ENCODE assay signal across 8 cellular contexts in the genomic region with DNA sequence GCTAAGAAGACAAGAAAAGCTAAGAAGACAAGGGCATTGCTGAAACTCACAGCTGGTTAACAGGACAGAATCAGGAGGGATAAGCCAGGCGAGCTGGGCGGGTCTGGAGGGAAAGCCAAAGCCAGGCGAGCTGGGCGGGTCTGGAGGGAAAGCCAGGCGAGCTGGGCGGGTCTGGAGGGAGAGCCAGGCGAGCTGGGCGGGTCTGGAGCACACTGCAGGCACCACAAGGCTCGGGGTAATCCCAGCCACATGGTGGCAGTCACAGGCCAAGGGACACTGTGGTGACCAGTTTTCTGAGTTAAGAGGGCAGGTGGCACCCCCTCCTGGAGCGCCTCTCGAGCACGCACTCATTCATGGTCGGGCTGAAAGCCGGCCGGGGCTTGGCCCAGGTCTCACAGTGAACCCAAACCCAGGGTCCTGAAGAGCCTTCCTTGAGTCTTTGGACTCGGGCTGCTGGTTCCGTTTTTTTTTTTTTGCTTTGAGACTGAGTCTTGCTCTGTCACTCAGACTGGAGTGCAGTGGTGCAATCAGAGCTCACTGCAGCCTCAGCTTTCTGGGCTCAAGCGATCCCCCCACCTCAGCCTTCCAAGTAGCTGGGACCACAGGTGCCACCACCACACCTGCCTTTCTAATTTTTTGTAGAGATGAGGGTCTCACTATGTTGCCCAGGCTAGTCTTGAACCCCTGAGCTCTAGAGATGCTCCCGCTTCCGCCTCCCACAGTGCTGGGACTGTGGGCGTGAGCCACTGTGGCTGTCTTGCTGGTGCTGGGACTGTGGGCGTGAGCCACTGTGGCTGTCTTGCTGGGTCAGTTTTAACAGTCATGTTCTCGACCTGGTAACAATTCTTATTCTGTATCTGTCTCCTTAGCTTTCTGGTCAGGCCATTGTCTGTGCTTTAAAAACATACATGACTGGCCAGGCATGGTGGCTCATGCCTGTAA. TPM values are rescaled to one million over a fixed set of nuclear protein-coding genes. Genes with fewer than 3 reads are reported as not detected.
DNase-seq lines count a peak whose midpoint lies in the region; ATAC-seq, FAIRE-seq and TF ChIP-seq lines count a peak whose summit lies in the region.

No MANE protein-coding gene starts in this region.

- H3K27ac ChIP-seq in HL-60 (replicated peaks) (no peak overlapping the region), upper lobe of right lung (no peak overlapping the region)

- H3K27me3 Mint-ChIP-seq in Calu3 (ENCODE audit: unreplicated experiment) = no peaks in the 10 kb centered on the region
- no peaks in the 10 kb centered on the region for H3K27me3 Mint-ChIP-seq in effector memory CD8-positive, alpha-beta T cell

- no TSS peak for BruUV-seq in Calu3 (replicated peaks; lab: Mats Ljungman, UMichigan)

- peak; percentile 22 for TF ChIP-seq CTCF in Calu3 (IDR thresholded peaks at IDR 0.05; ENCODE audit: unreplicated experiment)
- no peak for TF ChIP-seq CTCF in HL-60 (IDR thresholded peaks at IDR 0.05; ENCODE audit: insufficient read depth, low read length)
- peak; percentile 41 for TF ChIP-seq CTCF in upper lobe of right lung (IDR thresholded peaks at IDR 0.05)

- no peak overlapping the region for H3K27ac Mint-ChIP-seq in Calu3 (ENCODE audit: unreplicated experiment)
- H3K27ac Mint-ChIP-seq in effector memory CD8-positive, alpha-beta T cell = peak overlapping the region in 1 of 2 donors; percentile 69

- no peak for TF ChIP-seq POLR2A in GM12891 (IDR thresholded peaks at IDR 0.05; ENCODE audit: low read depth, low read length)

- FAIRE-seq in GM12891 (lab: Jason Lieb, UNC) = no peak

- no peaks in the 10 kb centered on the region for H3K4me1 ChIP-seq in upper lobe of right lung

- no peaks in the 10 kb centered on the region for H3K9me3 Mint-ChIP-seq in Calu3 (ENCODE audit: low read depth, unreplicated experiment)
- H3K9me3 Mint-ChIP-seq in effector memory CD8-positive, alpha-beta T cell = no peaks in the 10 kb centered on the region

- H3K27me3 ChIP-seq in HL-60 (ENCODE audit: insufficient read depth, poor library complexity, severe bottlenecking) = no peaks in the 10 kb centered on the region
- H3K27me3 ChIP-seq in upper lobe of right lung = no peaks in the 10 kb centered on the region

- peaks cover 82% of the 10 kb centered on the region for H3K36me3 Mint-ChIP-seq in Calu3 (ENCODE audit: insufficient read depth, unreplicated experiment)
- H3K36me3 Mint-ChIP-seq in effector memory CD8-positive, alpha-beta T cell (ENCODE audit: insufficient read depth) = peaks cover 83% of the 10 kb centered on the region

- no peaks in the 10 kb centered on the region for H3K4me1 Mint-ChIP-seq in Calu3 (ENCODE audit: low read depth, unreplicated experiment)
- no peaks in the 10 kb centered on the region for H3K4me1 Mint-ChIP-seq in effector memory CD8-positive, alpha-beta T cell (ENCODE audit: low read depth in 2 of 2)

- no peaks in the 10 kb centered on the region for H3K9me3 ChIP-seq in upper lobe of right lung

- no peak overlapping the region for H3K4me3 ChIP-seq in HL-60 (replicated peaks; ENCODE audit: insufficient read depth, low read length)
- H3K4me3 ChIP-seq in upper lobe of right lung = no peak overlapping the region

- CTCF ChIA-PET in Calu3 (lab: Charles Lee) = interaction anchor here (0.7 to 1.5 kb wide), 8 partner anchors 17 to 217 kb away, joined by 3 to 9 read pairs (median 4); no protein-coding TSS in a partner anchor

- H3K4me3 Mint-ChIP-seq in Calu3 (ENCODE audit: low read depth, unreplicated experiment) = no peak overlapping the region
- H3K4me3 Mint-ChIP-seq in effector memory CD8-positive, alpha-beta T cell = no peak overlapping the region

- DNase-seq in Calu3 (peak; percentile 88), HL-60 (ENCODE audit: low read depth in 1 of 2, low spot score in 1 of 2) (peak; percentile 7 to 38), SK-MEL-5 (ENCODE audit: low read depth, low spot score) (peak; percentile 73), lung microvascular endothelial cell (ENCODE audit: low read depth in 2 of 2) (peak; percentile 30 to 71), upper lobe of right lung (peak; percentile 88), GM12891 (ENCODE audit: insufficient read length, low spot score) (no peak)
- peak in 1 of 3 experiments; percentile 11 for DNase-seq in effector memory CD8-positive, alpha-beta T cell

- in situ Hi-C loops in SK-MEL-5 (cut with HindIII; ENCODE audit: low pct_unique_long_range_greater_than_20kb, low sequenced_read_pairs) = no loop called here

- ATAC-seq in effector memory CD8-positive, alpha-beta T cell (replicated peaks) = peak; percentile 70
- peak; percentile 94 for ATAC-seq in upper lobe of right lung
- no peak for ATAC-seq in HG03196 (IDR thresholded peaks at IDR 0.05; ENCODE audit: unreplicated experiment)

- intact Hi-C loops in Calu3 (cut with micrococcal nuclease; ENCODE audit: unreplicated experiment) (loop anchor here (5.0 kb wide), 1 partner anchor 51 kb away; no protein-coding TSS in a partner anchor), upper lobe of right lung (cut with DNase I) (no loop called here)

- peaks cover 97% of the 10 kb centered on the region for H3K36me3 ChIP-seq in upper lobe of right lung

TF ChIP-seq in GM12891, 5 proteins besides CTCF, POLR2A, EP300 and RAD21:
- TF ChIP-seq SPI1 (IDR thresholded peaks at IDR 0.05; ENCODE audit: low read depth, low read length) (no peak), PAX5 (IDR thresholded peaks at IDR 0.05; ENCODE audit: insufficient read depth, low read length, severe bottlenecking) (no peak), POU2F2 (IDR thresholded peaks at IDR 0.05; ENCODE audit: low read depth, low read length) (no peak), TAF1 (IDR thresholded peaks at IDR 0.05; ENCODE audit: low read depth, low read length) (no peak), POLR2AphosphoS5 (IDR thresholded peaks at IDR 0.05; ENCODE audit: low read depth, low read length) (no peak)

RNA-seq across cellular contexts. Expression of gene HSP90AA1, which starts 40.2 kb away (rescaled TPM):
- total RNA-seq in Calu3 (2022) (1,038 and 1,111 TPM in 2 replicates), lung microvascular endothelial cell (229 and 280 TPM in 2 replicates), upper lobe of right lung (490 TPM)
- total RNA-seq in SK-MEL-5 (2014; rRNA removed; shearing (Covaris generic)) = 517 and 531 TPM in 2 replicates
- 1,130 and 1,425 TPM in 2 replicates for polyA plus RNA-seq in SK-MEL-5 (2015; cell fraction: cytosol; rRNA removed)
- polyA plus RNA-seq in SK-MEL-5 (2015; cell fraction: nucleus; rRNA removed) = 409 and 582 TPM in 2 replicates
- 535 TPM for polyA plus RNA-seq in GM12891 (2012; ENCODE audit: low read depth, missing spikeins)
